ENCODE assay signal across 22 cellular contexts in the genomic region with DNA sequence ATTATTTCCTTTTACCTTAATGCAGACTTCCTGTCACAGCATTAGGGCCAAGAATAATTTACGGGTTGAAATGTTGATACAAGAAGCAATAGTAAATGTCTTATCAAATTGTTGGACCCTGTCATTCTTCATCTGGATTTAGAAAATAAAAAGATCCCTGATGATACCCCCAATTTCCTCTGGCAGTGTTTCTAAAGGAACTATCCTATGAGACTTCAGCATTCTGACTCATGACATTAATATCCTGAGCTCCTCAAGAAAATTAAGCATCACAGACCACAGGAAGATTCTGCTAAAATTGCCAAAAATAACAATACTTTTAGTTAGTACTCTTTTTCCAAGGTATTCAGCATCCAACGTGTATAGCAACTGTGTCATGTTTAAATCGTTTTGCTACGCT.
DNase-seq lines count a peak whose midpoint lies in the region; ATAC-seq, FAIRE-seq and TF ChIP-seq lines count a peak whose summit lies in the region.
"Had no signal": no experiment of that assay in that cellular context is flagged by ENCODE, and none has a peak within 500 bp of the region (broad histone marks: within the 10 kb centered on the region; RNA-seq: fewer than 3 reads in every experiment).

No MANE protein-coding gene starts in this region.

- no peaks in the 10 kb centered on the region for H3K36me3 ChIP-seq in SK-N-MC (ENCODE audit: insufficient read depth, low read length)
- H3K36me3 ChIP-seq in fibroblast of lung (ENCODE audit: control insufficient read depth, insufficient read depth, low read length), result no peaks in the 10 kb centered on the region
- H3K36me3 ChIP-seq in smooth muscle cell (ENCODE audit: low read depth), result no peaks in the 10 kb centered on the region
- H3K36me3 ChIP-seq in pancreas, result no peaks in the 10 kb centered on the region
- H3K36me3 ChIP-seq: breast epithelium, esophagus muscularis mucosa, neural progenitor cell, upper lobe of left lung had no signal

- H4K20me1 ChIP-seq in fibroblast of lung (ENCODE audit: control insufficient read depth, extremely low read depth, insufficient read depth, low read length), result no peaks in the 10 kb centered on the region
- H4K20me1 ChIP-seq in smooth muscle cell (ENCODE audit: low read depth), result no peaks in the 10 kb centered on the region

- intact Hi-C loops in pancreas (cut with DNase I), result no loop called here

- TF ChIP-seq CTCF in fibroblast of lung (conservative IDR thresholded peaks at IDR 0.05 in 1 of 2, IDR thresholded peaks at IDR 0.05 in 1 of 2; ENCODE audit: low read depth in 1 of 2, low read length in 2 of 2) (no peak), smooth muscle cell (IDR thresholded peaks at IDR 0.05; ENCODE audit: borderline replicate concordance, insufficient read depth, poor library complexity, severe bottlenecking) (no peak), pancreas (IDR thresholded peaks at IDR 0.05) (no peak)

- H3K4me3 ChIP-seq in SK-N-MC, result peak overlapping the region; percentile 15; the same call in 1 of the 2 replicates
- H3K4me3 ChIP-seq in fibroblast of lung (replicated peaks in 1 of 4; ENCODE audit: control extremely low read depth in 1 of 4, insufficient read depth in 1 of 4, low read depth in 3 of 4, low read length in 4 of 4), result no peak overlapping the region
- no peak overlapping the region for H3K4me3 ChIP-seq in smooth muscle cell
- H3K4me3 ChIP-seq in pancreas, result no peak overlapping the region
- H3K4me3 ChIP-seq: breast epithelium, esophagus muscularis mucosa, hepatocyte, neural progenitor cell, upper lobe of left lung had no signal

- peak overlapping the region; percentile 96 for H3K27ac ChIP-seq in SK-N-MC
- no peak overlapping the region for H3K27ac ChIP-seq in fibroblast of lung (ENCODE audit: insufficient read depth, low read length)
- H3K27ac ChIP-seq in smooth muscle cell (ENCODE audit: low read depth), result no peak overlapping the region
- H3K27ac ChIP-seq in pancreas, result no peak overlapping the region
- H3K27ac ChIP-seq: breast epithelium, esophagus muscularis mucosa, hepatocyte, neural progenitor cell, upper lobe of left lung had no signal

- no peaks in the 10 kb centered on the region for H3K4me1 ChIP-seq in fibroblast of lung (ENCODE audit: control insufficient read depth, extremely low read depth, insufficient read depth, low read length)
- H3K4me1 ChIP-seq in smooth muscle cell (ENCODE audit: low read depth), result no peaks in the 10 kb centered on the region
- H3K4me1 ChIP-seq in pancreas, result no peaks in the 10 kb centered on the region
- H3K4me1 ChIP-seq: breast epithelium, esophagus muscularis mucosa, neural progenitor cell, upper lobe of left lung had no signal

- DNase-seq in GM03348 (ENCODE audit: low spot score), result peak; percentile 75
- DNase-seq in SK-N-MC (ENCODE audit: low read depth, low spot score), result no peak
- peak; percentile 4 to 86 for DNase-seq in fibroblast of lung (ENCODE audit: low read depth in 2 of 2)
- no peak for DNase-seq in smooth muscle cell (lab: John Stamatoyannopoulos, UW; ENCODE audit: unreplicated experiment)
- DNase-seq in NCI-H2171 treated with DMSO at 0.1 percent for 48 hours (lab: John Stamatoyannopoulos, UW), result no peak
- DNase-seq in NCI-H1048 (lab: John Stamatoyannopoulos, UW), result no peak
- DNase-seq in left lobe of liver (ENCODE audit: low spot score), result no peak
- no peak for DNase-seq in pancreas
- DNase-seq: activated CD4-positive, alpha-beta T cell treated with anti-CD3 and anti-CD28 coated beads, Interleukin-2, amount 10 ng/mL, durations not matched to agents 24 days and 14 days; activated CD8-positive, alpha-beta memory T cell treated with anti-CD3 and anti-CD28 coated beads, Interleukin-2, amount 50 U/mL, for 48 hours; activated naive CD4-positive, alpha-beta T cell treated with Interleukin-2 at 50 U/mL for 16 hours; CD8-positive, alpha-beta T cell; midbrain; NCI-H2081 treated with DMSO at 0.1 percent for 48 hours; retina; stimulated activated naive CD4-positive, alpha-beta T cell treated with Interleukin-2 at 50 U/mL for 16 hours; upper lobe of left lung had no signal

- no peaks in the 10 kb centered on the region for H3K79me2 ChIP-seq in fibroblast of lung (ENCODE audit: control insufficient read depth, insufficient read depth, low read length)
- no peaks in the 10 kb centered on the region for H3K79me2 ChIP-seq in smooth muscle cell (ENCODE audit: low read depth)
- H3K79me2 ChIP-seq: hepatocyte had no signal

- no peaks in the 10 kb centered on the region for H3K27me3 ChIP-seq in fibroblast of lung (ENCODE audit: control insufficient read depth, insufficient read depth, low read length)
- no peaks in the 10 kb centered on the region for H3K27me3 ChIP-seq in smooth muscle cell (ENCODE audit: low read depth)
- no peaks in the 10 kb centered on the region for H3K27me3 ChIP-seq in pancreas
- H3K27me3 ChIP-seq: breast epithelium, esophagus muscularis mucosa, hepatocyte, neural progenitor cell, upper lobe of left lung had no signal

- no peak overlapping the region for H3K9ac ChIP-seq in SK-N-MC (ENCODE audit: insufficient read length)
- H3K9ac ChIP-seq in fibroblast of lung (ENCODE audit: insufficient read depth, low read length), result no peak overlapping the region
- H3K9ac ChIP-seq in smooth muscle cell (ENCODE audit: low read depth), result no peak overlapping the region
- H3K9ac ChIP-seq: neural progenitor cell had no signal

- no peaks in the 10 kb centered on the region for H3F3A ChIP-seq in smooth muscle cell (ENCODE audit: low read depth)

- no peak overlapping the region for H3K4me2 ChIP-seq in fibroblast of lung (ENCODE audit: extremely low read depth, insufficient read depth, low read length)
- peak overlapping the region; percentile 21 for H3K4me2 ChIP-seq in smooth muscle cell
- H3K4me2 ChIP-seq: hepatocyte, neural progenitor cell had no signal

- no peaks in the 10 kb centered on the region for H3K9me3 ChIP-seq in SK-N-MC (ENCODE audit: low read depth, low read length)
- H3K9me3 ChIP-seq in fibroblast of lung (ENCODE audit: control insufficient read depth, insufficient read depth, low read depth, low read length), result no peaks in the 10 kb centered on the region
- H3K9me3 ChIP-seq in smooth muscle cell (replicated peaks; ENCODE audit: low read depth), result no peaks in the 10 kb centered on the region
- H3K9me3 ChIP-seq in pancreas, result no peaks in the 10 kb centered on the region
- H3K9me3 ChIP-seq: breast epithelium, esophagus muscularis mucosa, upper lobe of left lung had no signal

- ATAC-seq in left lobe of liver (no peak), pancreas (no peak)
- ATAC-seq: CD8-positive, alpha-beta T cell had no signal

- 78% methylated on average over 4 of the region's 4 CpGs for WGBS in smooth muscle cell (ENCODE audit: low lambda C conversion rate)
- 56 to 71% methylated on average over 4 of the region's 4 CpGs for WGBS in pancreas, 2 donors

- H2AFZ ChIP-seq in fibroblast of lung (ENCODE audit: low read length) (no peak overlapping the region), smooth muscle cell (ENCODE audit: low read depth) (no peak overlapping the region)
- H2AFZ ChIP-seq: hepatocyte, neural progenitor cell had no signal

- FAIRE-seq in pancreas (lab: Jason Lieb, UNC), result no peak
- FAIRE-seq: TTC549 had no signal

Comparison
In these comparisons a context has a peak if more than half of its experiments do, and no peak if none do; other contexts are left out.
1. DNase-seq: peak in GM03348 (single experiment) and fibroblast of lung (2 of 2); none in SK-N-MC (single experiment), smooth muscle cell (single experiment), NCI-H2171 treated with DMSO at 0.1 percent for 48 hours (single experiment), NCI-H1048 (single experiment), left lobe of liver (single experiment) and pancreas (0 of 6).